19 cellular contexts compared by ENCODE assay signal in genomic region chr1:46464013-46464548, GRCh38. TPM values are rescaled to one million over a fixed set of nuclear protein-coding genes. Genes with fewer than 3 reads are reported as not detected.
DNase-seq lines count a peak whose midpoint lies in the region; ATAC-seq, FAIRE-seq and TF ChIP-seq lines count a peak whose summit lies in the region.
"Had no signal": no experiment of that assay in that cellular context is flagged by ENCODE, and none has a peak within 500 bp of the region (broad histone marks: within the 10 kb centered on the region; RNA-seq: fewer than 3 reads in every experiment).

No MANE protein-coding gene starts in this region.

- TF ChIP-seq RAD21 in H1 (IDR thresholded peaks at IDR 0.05 in 1 of 2, conservative IDR thresholded peaks at IDR 0.05 in 1 of 2; ENCODE audit: low read depth in 2 of 2, low read length in 2 of 2), result no peak

- ATAC-seq in Right ventricle myocardium superior (ENCODE audit: poor library complexity) (no peak), HG02938 (IDR thresholded peaks at IDR 0.05; ENCODE audit: unreplicated experiment) (no peak)
- ATAC-seq: HepG2 had no signal

- no peak overlapping the region for H4K5ac ChIP-seq in H1 (ENCODE audit: insufficient read length, low read depth, low read length)

- H2BK120ac ChIP-seq in H1 (replicated peaks; ENCODE audit: low read depth, low read length), result no peak overlapping the region

- 0 out of 2 replicates have a peak overlapping the region, but pooled peaks have one; percentile 61 for H2BK20ac ChIP-seq in H1 (ENCODE audit: low read length)

- no peak overlapping the region for H3K23ac ChIP-seq in H1 (ENCODE audit: insufficient read length)

- peaks cover 6% of the 10 kb centered on the region; the same call in 1 of the 2 replicates for H3K23me2 ChIP-seq in H1 (ENCODE audit: low read depth, low read length)

- no peak overlapping the region for H3K4me3 ChIP-seq in A673 (ENCODE audit: low read depth, low read length, poor library complexity, severe bottlenecking)
- H3K4me3 ChIP-seq in H1 (ENCODE audit: extremely low read depth in 1 of 4, insufficient read depth in 2 of 4, low read depth in 3 of 4, low read length in 4 of 4), result no peak overlapping the region

- H3K9me3 ChIP-seq in A673 (ENCODE audit: low read depth, low read length, poor library complexity, severe bottlenecking) (no peaks in the 10 kb centered on the region), H1 (ENCODE audit: insufficient read depth in 2 of 2, low read depth in 1 of 2, low read length in 1 of 2) (no peaks in the 10 kb centered on the region)
- H3K9me3 ChIP-seq: BE2C, Caco-2 had no signal

- FAIRE-seq in H1 (lab: Jason Lieb, UNC), result no peak
- FAIRE-seq: HepG2 had no signal

- H2BK12ac ChIP-seq in H1 (ENCODE audit: low read depth, low read length), result peak overlapping the region; percentile 7; the same call in 1 of the 2 replicates

- POLR2A ChIA-PET in A673 (lab: Charles Lee; ENCODE audit: low non-redundant PET), result no interaction called here
- POLR2A ChIA-PET in H1 (lab: Charles Lee; ENCODE audit: partially characterized antibody), result interaction anchor here (0.7 to 1.8 kb wide), 4 partner anchors 11 to 18 kb away, joined by 3 to 4 read pairs (median 3); no protein-coding TSS in a partner anchor

- CTCF ChIA-PET in A673 (lab: Charles Lee) (no interaction called here), H1 (lab: Charles Lee; ENCODE audit: partially characterized antibody) (interaction anchor here (1.2 to 3.3 kb wide), 8 partner anchors 8 to 70 kb away, joined by 3 to 15 read pairs (median 5); no protein-coding TSS in a partner anchor)

- no peaks in the 10 kb centered on the region for H3K79me2 ChIP-seq in H1 (ENCODE audit: control insufficient read depth in 1 of 2, insufficient read depth in 2 of 2, low read length in 2 of 2)

- H4K20me1 ChIP-seq in H1 (replicated peaks in 1 of 2; ENCODE audit: control insufficient read depth in 1 of 2, insufficient read depth in 2 of 2, low read length in 2 of 2), result peaks cover 3 to 10% of the 10 kb centered on the region in 2 experiments

- H2AK5ac ChIP-seq in H1 (ENCODE audit: low read depth, low read length), result no peak overlapping the region

- no peak overlapping the region for H3K56ac ChIP-seq in H1 (replicated peaks; ENCODE audit: insufficient read length, low read depth, low read length)

- H4K91ac ChIP-seq in H1 (replicated peaks; ENCODE audit: insufficient read length, low read length), result no peak overlapping the region

- no peak overlapping the region; a peak in 1 of 4 replicates for H3K4me2 ChIP-seq in H1 (ENCODE audit: insufficient read depth in 1 of 2, low read depth in 2 of 2, low read length in 2 of 2)
- H3K4me2 ChIP-seq: KMS-11 had no signal

- H3K9ac ChIP-seq in H1 (replicated peaks in 1 of 4; ENCODE audit: extremely low read depth in 1 of 4, low read depth in 3 of 4, low read length in 3 of 4), result no peak overlapping the region
- H3K9ac ChIP-seq: KMS-11 had no signal

- H3K79me1 ChIP-seq in H1 (ENCODE audit: low read depth, low read length), result no peaks in the 10 kb centered on the region

- no peak overlapping the region for H3K18ac ChIP-seq in H1 (ENCODE audit: extremely low read depth, low read length)

- H3K36me3 ChIP-seq in A673 (ENCODE audit: insufficient read depth, low read length, poor library complexity, severe bottlenecking), result no peaks in the 10 kb centered on the region
- no peaks in the 10 kb centered on the region for H3K36me3 ChIP-seq in H1 (ENCODE audit: control insufficient read depth in 2 of 4, insufficient read depth in 4 of 4, low read length in 3 of 4)
- H3K36me3 ChIP-seq: BE2C had no signal

- peaks cover 47% of the 10 kb centered on the region for H3K4me1 ChIP-seq in A673 (ENCODE audit: insufficient read depth, low read length, poor library complexity, severe bottlenecking)
- peaks cover 0 to 18% (median 13%) of the 10 kb centered on the region in 4 experiments; a peak in 6 of 7 replicates for H3K4me1 ChIP-seq in H1 (replicated peaks in 1 of 4; ENCODE audit: control insufficient read depth in 3 of 4, insufficient read depth in 4 of 4, low read length in 3 of 4)
- H3K4me1 ChIP-seq: BE2C, Caco-2 had no signal

- H2AFZ ChIP-seq in H1 (ENCODE audit: low read length), result no peak overlapping the region

- no peak overlapping the region for H3K4ac ChIP-seq in H1 (replicated peaks; ENCODE audit: insufficient read length, low read depth, low read length)

- TF ChIP-seq CTCF in A673 (conservative IDR thresholded peaks at IDR 0.05; ENCODE audit: low read depth, low read length) (no peak), H1 (IDR thresholded peaks at IDR 0.05; ENCODE audit: control extremely low read depth in 1 of 3, insufficient read depth in 1 of 3, low read depth in 1 of 3, low read length in 3 of 3) (no peak)

- no peak for TF ChIP-seq EP300 in H1 (IDR thresholded peaks at IDR 0.05; ENCODE audit: borderline replicate concordance in 1 of 2, low read depth in 2 of 2, low read length in 2 of 2)

- H3K27ac ChIP-seq in A673 (ENCODE audit: low read depth, low read length, poor library complexity, severe bottlenecking) (no peak overlapping the region), H1 (ENCODE audit: low read depth, low read length) (no peak overlapping the region)
- H3K27ac ChIP-seq: C4-2B, KMS-11 had no signal

- DNase-seq in A673 (ENCODE audit: low spot score), result peak; percentile 18
- peak; percentile 77 for DNase-seq in D341Med (ENCODE audit: low spot score)
- DNase-seq in NCI-H82 treated with DMSO at 0.1 percent for 48 hours (lab: John Stamatoyannopoulos, UW; ENCODE audit: unreplicated experiment), result peak; percentile 94
- DNase-seq in H1 (ENCODE audit: low read depth in 1 of 2, low spot score in 2 of 2), result no peak
- DNase-seq in Right ventricle myocardium superior, result no peak
- no peak for DNase-seq in SKM-1 (lab: John Stamatoyannopoulos, UW; ENCODE audit: unreplicated experiment)
- DNase-seq: ACHN; BE2C; Caco-2; CD4-positive, alpha-beta T cell; DMS79 treated with DMSO at 0.1 percent for 48 hours; GF-D8; GOT3; H9 had no signal

- no peak overlapping the region for H2BK5ac ChIP-seq in H1 (ENCODE audit: low read depth, low read length)

- H2BK15ac ChIP-seq in H1 (ENCODE audit: low read length), result no peak overlapping the region

- intact Hi-C loops in A673 (cut with micrococcal nuclease; ENCODE audit: unreplicated experiment), result no loop called here
- intact Hi-C loops in Right ventricle myocardium superior (cut with DNase I), result no loop called here

- H4K8ac ChIP-seq in H1 (ENCODE audit: extremely low read depth, insufficient read depth, low read length), result peak overlapping the region; percentile 35; the same call in 1 of the 2 replicates

- no peak for TF ChIP-seq POLR2A in H1 (IDR thresholded peaks at IDR 0.05; ENCODE audit: control extremely low read depth in 1 of 2, low read depth in 2 of 2, low read length in 2 of 2)

- no TSS peak for BruUV-seq in A673 (replicated peaks; lab: Mats Ljungman, UMichigan)

- H3K27me3 ChIP-seq in A673 (replicated peaks; ENCODE audit: insufficient read depth, low read depth, low read length, poor library complexity) (no peaks in the 10 kb centered on the region), H1 (replicated peaks in 1 of 4; ENCODE audit: control insufficient read depth in 3 of 4, extremely low read depth in 1 of 4, insufficient read depth in 3 of 4, low read length in 3 of 4) (peaks cover 17 to 69% (median 50%) of the 10 kb centered on the region in 4 experiments)
- H3K27me3 ChIP-seq: BE2C had no signal

- H3K14ac ChIP-seq in H1 (ENCODE audit: insufficient read length), result no peak overlapping the region

- 65% methylated on average over 4 of the region's 4 CpGs; no CpG with 5 or more reads in 1 of the 2 experiments for WGBS in H1 (ENCODE audit: extremely low coverage in 1 of 2, insufficient coverage in 1 of 2, insufficient read length in 1 of 2, insufficient replicate concordance in 2 of 2, low coverage in 1 of 2, low lambda C conversion rate in 2 of 2, missing lambda C conversion rate in 1 of 2), 2 experiments

TF ChIP-seq in H1, 55 proteins besides CTCF, POLR2A, EP300 and RAD21 (continues in another document):
- TF ChIP-seq SIRT6 (IDR thresholded peaks at IDR 0.05; ENCODE audit: low read length) (no peak), CHD2 (IDR thresholded peaks at IDR 0.05; ENCODE audit: low read length) (no peak), TAF7 (optimal IDR thresholded peaks at IDR 0.05; ENCODE audit: borderline replicate concordance, low read depth, low read length) (no peak), YY1 (IDR thresholded peaks at IDR 0.05; ENCODE audit: low read depth, low read length) (no peak), TEAD4 (IDR thresholded peaks at IDR 0.05; ENCODE audit: low read depth, low read length) (no peak), NRF1 (IDR thresholded peaks at IDR 0.05; ENCODE audit: low read depth, low read length) (no peak), ATF2 (IDR thresholded peaks at IDR 0.05; ENCODE audit: low read length) (no peak)

RNA-seq across cellular contexts. Expression of gene DMBX1, which starts 25.6 kb away (rescaled TPM):
- total RNA-seq in A673 (2021) (0.69 and 1.4 TPM in 2 replicates), Right ventricle myocardium superior (not detected)
- 0.30 TPM in 1 of 2 replicates, not detected in the other for total RNA-seq in H1 (2021; fragmentation: NEBNext Ultra II Directional; extraction: Animal tissue kit (Norgen Biotek cat#: 25700))
- 0.23 and 0.36 TPM in 2 replicates for polyA plus RNA-seq in H1 (2011; rRNA removed)
- 0.26 TPM for polyA plus RNA-seq in H1 (2011; cell fraction: cytosol; rRNA removed)
- polyA plus RNA-seq in H1 (2011; cell fraction: nucleus; rRNA removed), result 0.53 TPM
- polyA plus RNA-seq in H1 (2012, experiment 1 of 2), result 0.24 to 0.30 TPM (median 0.27 TPM) in 4 replicates
- polyA plus RNA-seq in H1 (2012, experiment 2 of 2), result 0.12 TPM
- 0.06 TPM for polyA plus RNA-seq in H1 (2013, experiment 1 of 2)
- polyA plus RNA-seq in H1 (2013, experiment 2 of 2), result 0.09 TPM
- polyA minus RNA-seq in H1 (2011; rRNA and poly(A)+ RNA removed), result 0.07 and 0.41 TPM in 2 replicates
- polyA minus RNA-seq in H1 (2011; cell fraction: cytosol; rRNA and poly(A)+ RNA removed), result 0.51 TPM
- 0.20 TPM for polyA minus RNA-seq in H1 (2011; cell fraction: nucleus; rRNA and poly(A)+ RNA removed)
- total RNA-seq: CD4-positive, alpha-beta T cell; HepG2 had no signal
- polyA plus RNA-seq: HepG2, IgD-negative memory B cell had no signal

Comparison
In these comparisons a context has a peak if more than half of its experiments do, and no peak if none do; other contexts are left out.
1. DNase-seq: peak in A673 (single experiment), D341Med (single experiment) and NCI-H82 treated with DMSO at 0.1 percent for 48 hours (single experiment); none in H1 (0 of 2), Right ventricle myocardium superior (single experiment) and SKM-1 (single experiment).